ENCODE assay signal across 8 cellular contexts in the genomic region with DNA sequence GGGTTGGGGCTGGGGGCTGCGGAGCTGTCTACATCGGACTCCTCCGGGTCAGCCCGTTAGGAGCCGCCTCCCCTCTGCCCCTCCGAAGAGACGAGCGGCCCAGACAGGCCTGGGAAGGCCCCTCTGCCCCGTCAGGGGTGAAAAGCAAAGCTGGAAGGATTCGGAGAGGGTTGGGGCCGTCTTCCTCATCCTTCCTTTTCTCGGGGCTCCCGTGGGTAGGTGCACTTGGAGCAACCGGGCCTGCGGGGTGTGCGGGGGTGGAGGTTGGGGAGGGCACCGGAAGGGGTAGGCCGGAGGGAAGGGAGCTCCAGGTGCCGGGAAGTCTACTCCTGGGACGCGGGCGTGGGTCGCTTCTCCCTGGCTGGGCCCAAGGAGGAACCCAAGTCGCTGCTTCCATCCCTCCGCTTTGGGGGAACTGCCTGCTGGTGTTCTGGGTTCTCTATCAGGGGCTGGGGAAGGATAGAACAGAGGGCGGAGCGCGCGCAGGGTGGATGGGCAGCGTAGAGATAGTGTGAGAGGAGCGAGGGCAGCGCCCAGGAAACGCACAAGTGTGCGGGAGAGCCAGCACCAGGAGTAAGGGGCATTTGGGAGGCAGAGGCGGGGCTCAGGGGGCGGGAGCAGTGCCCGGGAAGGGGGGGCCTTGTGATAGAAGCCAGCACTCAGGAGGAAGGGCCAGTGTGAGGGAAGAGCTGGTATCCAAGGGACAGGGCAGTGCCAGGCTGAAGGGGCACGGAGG. TPM values are rescaled to one million over a fixed set of nuclear protein-coding genes. Genes with fewer than 3 reads are reported as not detected.
A peak's percentile ranks its signal among the peaks of the same experiment; 100 is the strongest.
DNase-seq lines count a peak whose midpoint lies in the region; ATAC-seq and TF ChIP-seq lines count a peak whose summit lies in the region.

No MANE protein-coding gene starts in this region.

- no peaks in the 10 kb centered on the region for H3K9me3 Mint-ChIP-seq in progenitor cell of endocrine pancreas (ENCODE audit: low read depth)

- POLR2A ChIA-PET in A673 (lab: Charles Lee; ENCODE audit: low non-redundant PET): interaction anchor here (0.6 kb wide), 1 partner anchor 14 kb away, joined by 8 read pairs; no protein-coding TSS in a partner anchor

- DNase-seq in A673 (ENCODE audit: low spot score): peak; percentile 73
- DNase-seq in HT1080 (ENCODE audit: low read depth): peak; percentile 71
- peak; percentile 79 for DNase-seq in RKO (ENCODE audit: low spot score)
- peak; percentile 83 for DNase-seq in adipocyte (ENCODE audit: low read depth)
- peak; percentile 69 for DNase-seq in left cardiac atrium
- DNase-seq in progenitor cell of endocrine pancreas (ENCODE audit: low spot score, unreplicated experiment): peak; percentile 45

- intact Hi-C loops in A673 (cut with micrococcal nuclease; ENCODE audit: unreplicated experiment): no loop called here
- intact Hi-C loops in left cardiac atrium (cut with DNase I): no loop called here

- H3K36me3 ChIP-seq in A673 (ENCODE audit: insufficient read depth, low read length, poor library complexity, severe bottlenecking) (peaks cover 17% of the 10 kb centered on the region), adipocyte (ENCODE audit: control insufficient read depth, insufficient read depth, low read length, severe bottlenecking) (peaks cover 22% of the 10 kb centered on the region)

- H3K27me3 Mint-ChIP-seq in progenitor cell of endocrine pancreas: peaks cover 5% of the 10 kb centered on the region

- peak overlapping the region; percentile 97 for H3K9ac ChIP-seq in adipocyte (ENCODE audit: low read length)

- peaks cover 11% of the 10 kb centered on the region for H3K4me1 ChIP-seq in A673 (ENCODE audit: insufficient read depth, low read length, poor library complexity, severe bottlenecking)
- peaks cover 21% of the 10 kb centered on the region for H3K4me1 ChIP-seq in adipocyte (ENCODE audit: control insufficient read depth, insufficient read depth, low read length)

- CTCF ChIA-PET in A673 (lab: Charles Lee): interaction anchor here (0.6 to 1.0 kb wide), 2 partner anchors 8 to 1098 kb away, joined by 3 to 5 read pairs; no protein-coding TSS in a partner anchor

- H3K27ac ChIP-seq in A673 (ENCODE audit: low read depth, low read length, poor library complexity, severe bottlenecking): peak overlapping the region; percentile 89

- H3K4me1 Mint-ChIP-seq in progenitor cell of endocrine pancreas (ENCODE audit: low read depth): peaks cover 31% of the 10 kb centered on the region

- no TSS peak for BruUV-seq in A673 (replicated peaks; lab: Mats Ljungman, UMichigan)

- H3K27me3 ChIP-seq in A673 (replicated peaks; ENCODE audit: insufficient read depth, low read depth, low read length, poor library complexity) (no peaks in the 10 kb centered on the region), adipocyte (replicated peaks; ENCODE audit: control insufficient read depth, insufficient read depth, low read length) (no peaks in the 10 kb centered on the region)

- ATAC-seq in GM18502 (IDR thresholded peaks at IDR 0.05; ENCODE audit: poor library complexity, unreplicated experiment) (peak; percentile 9), left cardiac atrium (peak; percentile 33 to 58), HG03565 (IDR thresholded peaks at IDR 0.05; ENCODE audit: unreplicated experiment) (no peak)

- TF ChIP-seq CTCF in A673 (conservative IDR thresholded peaks at IDR 0.05; ENCODE audit: low read depth, low read length) (no peak), progenitor cell of endocrine pancreas (IDR thresholded peaks at IDR 0.05; ENCODE audit: unreplicated experiment) (no peak)

- H3K9me3 ChIP-seq in A673 (ENCODE audit: low read depth, low read length, poor library complexity, severe bottlenecking) (no peaks in the 10 kb centered on the region), adipocyte (ENCODE audit: control insufficient read depth, low read length) (no peaks in the 10 kb centered on the region)

- peak overlapping the region; percentile 96 for H3K4me3 Mint-ChIP-seq in progenitor cell of endocrine pancreas (ENCODE audit: low read depth)

- peaks cover 21% of the 10 kb centered on the region for H3K36me3 Mint-ChIP-seq in progenitor cell of endocrine pancreas (ENCODE audit: insufficient read depth)

- H3K4me3 ChIP-seq in A673 (ENCODE audit: low read depth, low read length, poor library complexity, severe bottlenecking) (peak overlapping the region; percentile 81), adipocyte (ENCODE audit: low read length) (peak overlapping the region; percentile 99)

- H3K27ac Mint-ChIP-seq in progenitor cell of endocrine pancreas: peak overlapping the region; percentile 97

RNA-seq across cellular contexts. Expression of a gene that starts 0.6 kb away (rescaled TPM):
- total RNA-seq in A673 (2021) (92.1 and 92.6 TPM in 2 replicates), left cardiac atrium (10 to 100 TPM; 26.8 to 34.4 TPM), progenitor cell of endocrine pancreas (89.3 and 90.5 TPM in 2 replicates)
- 327 and 330 TPM in 2 replicates for total RNA-seq in HT1080 (2014; rRNA removed; shearing (Covaris generic))
- polyA plus RNA-seq in HT1080 (2015; cell fraction: cytosol; rRNA removed): 326 and 401 TPM in 2 replicates
- polyA plus RNA-seq in HT1080 (2015; cell fraction: nucleus; rRNA removed): 386 and 402 TPM in 2 replicates

RNA-seq across cellular contexts. Expression of a gene that starts 0.7 kb away (rescaled TPM):
- total RNA-seq in A673 (2021) (11.2 and 14.8 TPM in 2 replicates), left cardiac atrium (1 to 10 TPM; 2.3 to 2.6 TPM), progenitor cell of endocrine pancreas (21.9 and 22.4 TPM in 2 replicates)
- 13.9 and 21.1 TPM in 2 replicates for total RNA-seq in HT1080 (2014; rRNA removed; shearing (Covaris generic))
- 6.2 and 7.1 TPM in 2 replicates for polyA plus RNA-seq in HT1080 (2015; cell fraction: cytosol; rRNA removed)
- polyA plus RNA-seq in HT1080 (2015; cell fraction: nucleus; rRNA removed): 27.3 and 34.5 TPM in 2 replicates

RNA-seq across cellular contexts. Expression of a gene that starts 15.9 kb away (rescaled TPM):
- total RNA-seq in A673 (2021) (not detected in 2 replicates), left cardiac atrium (under 1 TPM; 0.50 to 0.58 TPM), progenitor cell of endocrine pancreas (6.2 and 7.1 TPM in 2 replicates)
- not detected in 2 replicates for total RNA-seq in HT1080 (2014; rRNA removed; shearing (Covaris generic))
- 0.08 and 0.34 TPM in 2 replicates for polyA plus RNA-seq in HT1080 (2015; cell fraction: cytosol; rRNA removed)
- 0.28 TPM in 1 of 2 replicates, not detected in the other for polyA plus RNA-seq in HT1080 (2015; cell fraction: nucleus; rRNA removed)

RNA-seq across cellular contexts. Expression of a gene that starts 17.8 kb away (rescaled TPM):
- total RNA-seq in A673 (2021): 0.06 and 0.57 TPM in 2 replicates
- 0.43 and 1.2 TPM in 2 replicates for total RNA-seq in HT1080 (2014; rRNA removed; shearing (Covaris generic))
- polyA plus RNA-seq in HT1080 (2015; cell fraction: cytosol; rRNA removed): 0.35 and 0.47 TPM in 2 replicates
- 1.8 and 7.7 TPM in 2 replicates for polyA plus RNA-seq in HT1080 (2015; cell fraction: nucleus; rRNA removed)
- 10 to 100 TPM in 1 of 2 donors, 1 to 10 TPM in 1; 7.2 to 12.2 TPM for total RNA-seq in left cardiac atrium
- total RNA-seq in progenitor cell of endocrine pancreas: 10.2 and 13.0 TPM in 2 replicates

RNA-seq across cellular contexts. Expression of a gene that starts 24.7 kb away (rescaled TPM):
- 15.1 and 23.2 TPM in 2 replicates for total RNA-seq in A673 (2021)
- 61.8 and 71.7 TPM in 2 replicates for total RNA-seq in HT1080 (2014; rRNA removed; shearing (Covaris generic))
- polyA plus RNA-seq in HT1080 (2015; cell fraction: cytosol; rRNA removed): 66.2 and 70.4 TPM in 2 replicates
- 70.6 and 75.6 TPM in 2 replicates for polyA plus RNA-seq in HT1080 (2015; cell fraction: nucleus; rRNA removed)
- 10 to 100 TPM; 21.0 to 31.1 TPM for total RNA-seq in left cardiac atrium
- 15.4 and 17.3 TPM in 2 replicates for total RNA-seq in progenitor cell of endocrine pancreas
